In genomic region chr13:89746554-89746953, GRCh38 we compare ENCODE assay signal across 16 cellular contexts.
A peak's percentile ranks its signal among the peaks of the same experiment; 100 is the strongest.
DNase-seq lines count a peak whose midpoint lies in the region; FAIRE-seq and TF ChIP-seq lines count a peak whose summit lies in the region.
"Had no signal": no experiment of that assay in that cellular context is flagged by ENCODE, and none has a peak within 500 bp of the region (broad histone marks: within the 10 kb centered on the region; RNA-seq: fewer than 3 reads in every experiment).

No MANE protein-coding gene starts in this region.

- no peak for FAIRE-seq in H1 (lab: Jason Lieb, UNC)
- FAIRE-seq: GM12892 had no signal

- POLR2A ChIA-PET in H1 (lab: Charles Lee; ENCODE audit: partially characterized antibody) (no interaction called here), GM10248 (lab: Yijun Ruan, JAX) (no interaction called here)

- no peak overlapping the region for H2BK12ac ChIP-seq in H1 (ENCODE audit: low read depth, low read length)

- no peak for TF ChIP-seq CTCF in H1 (IDR thresholded peaks at IDR 0.05; ENCODE audit: control extremely low read depth in 1 of 3, insufficient read depth in 1 of 3, low read depth in 1 of 3, low read length in 3 of 3)
- no peak for TF ChIP-seq CTCF in GM10248 (IDR thresholded peaks at IDR 0.05; ENCODE audit: control extremely low read depth, extremely low read depth, low read depth, missing control alignments)

- no peak overlapping the region for H2BK20ac ChIP-seq in H1 (ENCODE audit: low read length)

- 0 out of 2 replicates have a peak overlapping the region, but pooled peaks have one; percentile 42 for H2AFZ ChIP-seq in H1 (ENCODE audit: low read length)

- H3K4ac ChIP-seq in H1 (replicated peaks; ENCODE audit: insufficient read length, low read depth, low read length), result no peak overlapping the region

- no peak overlapping the region for H3K23ac ChIP-seq in H1 (ENCODE audit: insufficient read length)

- no peaks in the 10 kb centered on the region for H3K79me2 ChIP-seq in H1 (ENCODE audit: control insufficient read depth in 1 of 2, insufficient read depth in 2 of 2, low read length in 2 of 2)

- 80% methylated on average over 2 of the region's 2 CpGs; no CpG with 5 or more reads in 1 of the 2 experiments for WGBS in H1 (ENCODE audit: extremely low coverage in 1 of 2, insufficient coverage in 1 of 2, insufficient read length in 1 of 2, insufficient replicate concordance in 2 of 2, low coverage in 1 of 2, low lambda C conversion rate in 2 of 2, missing lambda C conversion rate in 1 of 2), 2 experiments

- H3K9me3 ChIP-seq in H1 (ENCODE audit: insufficient read depth in 2 of 2, low read depth in 1 of 2, low read length in 1 of 2), result no peaks in the 10 kb centered on the region

- H3K4me3 ChIP-seq in H1 (ENCODE audit: extremely low read depth in 1 of 4, insufficient read depth in 2 of 4, low read depth in 3 of 4, low read length in 4 of 4) (no peak overlapping the region), skeletal muscle cell (ENCODE audit: low read depth, low read length) (no peak overlapping the region)

- H2BK5ac ChIP-seq in H1 (ENCODE audit: low read depth, low read length), result no peak overlapping the region

- TF ChIP-seq EP300 in H1 (IDR thresholded peaks at IDR 0.05; ENCODE audit: borderline replicate concordance in 1 of 2, low read depth in 2 of 2, low read length in 2 of 2), result no peak

- H4K5ac ChIP-seq in H1 (ENCODE audit: insufficient read length, low read depth, low read length), result no peak overlapping the region

- H4K91ac ChIP-seq in H1 (replicated peaks; ENCODE audit: insufficient read length, low read length), result no peak overlapping the region

- H3K4me1 ChIP-seq in H1 (replicated peaks in 1 of 4; ENCODE audit: control insufficient read depth in 3 of 4, insufficient read depth in 4 of 4, low read length in 3 of 4), result no peaks in the 10 kb centered on the region

- peak; percentile 4 for DNase-seq in DMS 273 (lab: John Stamatoyannopoulos, UW; ENCODE audit: unreplicated experiment)
- DNase-seq in DMS 273 treated with DMSO at 0.1 percent for 48 hours (lab: John Stamatoyannopoulos, UW), result no peak
- DNase-seq in NCI-H82 (lab: John Stamatoyannopoulos, UW), result peak; percentile 98
- DNase-seq in H1 (ENCODE audit: low read depth in 1 of 2, low spot score in 2 of 2), result no peak
- DNase-seq in skeletal muscle cell (ENCODE audit: low read depth), result peak; percentile 39
- DNase-seq in GM10248 (ENCODE audit: extremely low spot score), result no peak
- DNase-seq in activated T-cell treated with anti-CD3 and anti-CD28 coated beads, Interleukin-2, amount 50 U/mL, for 1 hour, result no peak
- DNase-seq in OCI-M2 (lab: John Stamatoyannopoulos, UW; ENCODE audit: unreplicated experiment), result no peak
- DNase-seq: CD4-positive, alpha-beta memory T cell; GDM1; H7; NCI-H187 treated with DMSO at 0.1 percent for 48 hours; NCI-H510A treated with DMSO at 0.1 percent for 48 hours; SHP77 had no signal

- no peaks in the 10 kb centered on the region for H3K79me1 ChIP-seq in H1 (ENCODE audit: low read depth, low read length)

- no peak overlapping the region for H3K18ac ChIP-seq in H1 (ENCODE audit: extremely low read depth, low read length)

- no peaks in the 10 kb centered on the region for H4K20me1 ChIP-seq in H1 (replicated peaks in 1 of 2; ENCODE audit: control insufficient read depth in 1 of 2, insufficient read depth in 2 of 2, low read length in 2 of 2)

- H4K8ac ChIP-seq in H1 (ENCODE audit: extremely low read depth, insufficient read depth, low read length), result no peak overlapping the region

- H3K23me2 ChIP-seq in H1 (ENCODE audit: low read depth, low read length), result no peaks in the 10 kb centered on the region

- no peak overlapping the region for H3K9ac ChIP-seq in H1 (replicated peaks in 1 of 4; ENCODE audit: extremely low read depth in 1 of 4, low read depth in 3 of 4, low read length in 3 of 4)

- H3K36me3 ChIP-seq in H1 (ENCODE audit: control insufficient read depth in 2 of 4, insufficient read depth in 4 of 4, low read length in 3 of 4), result no peaks in the 10 kb centered on the region

- H3K27ac ChIP-seq in H1 (ENCODE audit: low read depth, low read length), result no peak overlapping the region
- H3K27ac ChIP-seq: 22Rv1 had no signal

- TF ChIP-seq POLR2A in H1 (IDR thresholded peaks at IDR 0.05; ENCODE audit: control extremely low read depth in 1 of 2, low read depth in 2 of 2, low read length in 2 of 2), result no peak

- no peak overlapping the region for H2BK15ac ChIP-seq in H1 (ENCODE audit: low read length)

- H2BK120ac ChIP-seq in H1 (replicated peaks; ENCODE audit: low read depth, low read length), result no peak overlapping the region

- CTCF ChIA-PET in H1 (lab: Charles Lee; ENCODE audit: partially characterized antibody), result no interaction called here
- CTCF ChIA-PET in GM10248 (lab: Yijun Ruan, JAX), result no interaction called here

- no peaks in the 10 kb centered on the region for H3K27me3 ChIP-seq in H1 (replicated peaks in 1 of 4; ENCODE audit: control insufficient read depth in 3 of 4, extremely low read depth in 1 of 4, insufficient read depth in 3 of 4, low read length in 3 of 4)

- H3K14ac ChIP-seq in H1 (ENCODE audit: insufficient read length), result no peak overlapping the region

- no peak for TF ChIP-seq RAD21 in H1 (IDR thresholded peaks at IDR 0.05 in 1 of 2, conservative IDR thresholded peaks at IDR 0.05 in 1 of 2; ENCODE audit: low read depth in 2 of 2, low read length in 2 of 2)

- no peak overlapping the region for H2AK5ac ChIP-seq in H1 (ENCODE audit: low read depth, low read length)

- H3K56ac ChIP-seq in H1 (replicated peaks; ENCODE audit: insufficient read length, low read depth, low read length), result no peak overlapping the region

- H3K4me2 ChIP-seq in H1 (ENCODE audit: insufficient read depth in 1 of 2, low read depth in 2 of 2, low read length in 2 of 2), result no peak overlapping the region

TF ChIP-seq in H1, 55 proteins besides CTCF, POLR2A, EP300 and RAD21:
- TF ChIP-seq CREB1 (IDR thresholded peaks at IDR 0.05) (no peak), CBX8 (IDR thresholded peaks at IDR 0.05; ENCODE audit: borderline replicate concordance, low read depth, low read length) (no peak), KDM1A (IDR thresholded peaks at IDR 0.05; ENCODE audit: borderline replicate concordance, low read length) (no peak), TBP (IDR thresholded peaks at IDR 0.05; ENCODE audit: low read depth, low read length) (no peak), RBBP5 (IDR thresholded peaks at IDR 0.05; ENCODE audit: borderline replicate concordance, low read depth, low read length) (no peak), EGR1 (IDR thresholded peaks at IDR 0.05; ENCODE audit: borderline replicate concordance, low read depth, low read length) (no peak), TEAD4 (IDR thresholded peaks at IDR 0.05; ENCODE audit: low read depth, low read length) (no peak), PHF8 (conservative IDR thresholded peaks at IDR 0.05; ENCODE audit: low read depth, low read length) (no peak), ATF2 (IDR thresholded peaks at IDR 0.05; ENCODE audit: low read length) (no peak), HDAC2 (IDR thresholded peaks at IDR 0.05; ENCODE audit: borderline replicate concordance in 1 of 2, low read depth in 2 of 2, low read length in 2 of 2) (no peak)

Comparison
In these comparisons a context has a peak if more than half of its experiments do, and no peak if none do; other contexts are left out.
1. DNase-seq: peak in DMS 273 (single experiment), NCI-H82 (single experiment) and skeletal muscle cell (single experiment); none in DMS 273 treated with DMSO at 0.1 percent for 48 hours (single experiment), H1 (0 of 2), GM10248 (single experiment), activated T-cell treated with anti-CD3 and anti-CD28 coated beads, Interleukin-2, amount 50 U/mL, for 1 hour (single experiment) and OCI-M2 (single experiment).